ENCODE assay signal across 8 cellular contexts in genomic region chr17:74864866-74865395, GRCh38. TPM values are rescaled to one million over a fixed set of nuclear protein-coding genes. Genes with fewer than 3 reads are reported as not detected.
DNase-seq lines count a peak whose midpoint lies in the region; ATAC-seq and TF ChIP-seq lines count a peak whose summit lies in the region.

No MANE protein-coding gene starts in this region.

- H3K4me3 ChIP-seq in OCI-LY1 (ENCODE audit: low read depth, low read length, poor library complexity, severe bottlenecking) (no peak overlapping the region), epithelial cell of proximal tubule (ENCODE audit: low read depth, low read length) (no peak overlapping the region)
- H3K4me3 ChIP-seq in naive thymus-derived CD4-positive, alpha-beta T cell (ENCODE audit: low read length) = no peak overlapping the region

- no peak overlapping the region for H2AFZ ChIP-seq in OCI-LY1 (ENCODE audit: low read length)

- no peak overlapping the region for H3K9ac ChIP-seq in OCI-LY1 (ENCODE audit: low read length)

- H3K9me3 ChIP-seq in OCI-LY1 (ENCODE audit: low read length) = no peaks in the 10 kb centered on the region
- no peaks in the 10 kb centered on the region for H3K9me3 ChIP-seq in naive thymus-derived CD4-positive, alpha-beta T cell (ENCODE audit: control insufficient read depth in 2 of 3, low read length in 3 of 3)

- peak overlapping the region in 2 of 9 donors; percentile 16 to 47 for H3K27ac Mint-ChIP-seq in naive thymus-derived CD4-positive, alpha-beta T cell
- H3K27ac Mint-ChIP-seq in stimulated activated memory B cell treated with anti-CD40 and anti-IgM and Interleukin-4, amounts not matched to agents 10 μg/mL and 1 μg/mL and 100 μg/mL, for 72 hours = peak overlapping the region; percentile 2

- peaks cover 0 to 8% (median 4%) of the 10 kb centered on the region in 5 donors for H3K36me3 Mint-ChIP-seq in naive thymus-derived CD4-positive, alpha-beta T cell
- H3K36me3 Mint-ChIP-seq in stimulated activated memory B cell treated with anti-CD40 and anti-IgM and Interleukin-4, amounts not matched to agents 10 μg/mL and 1 μg/mL and 100 μg/mL, for 72 hours = no peaks in the 10 kb centered on the region

- peaks cover 0 to 23% (median 16%) of the 10 kb centered on the region in 7 donors for H3K4me1 Mint-ChIP-seq in naive thymus-derived CD4-positive, alpha-beta T cell
- peaks cover 35% of the 10 kb centered on the region for H3K4me1 Mint-ChIP-seq in stimulated activated memory B cell treated with anti-CD40 and anti-IgM and Interleukin-4, amounts not matched to agents 10 μg/mL and 1 μg/mL and 100 μg/mL, for 72 hours

- no peak overlapping the region for H3K4me2 ChIP-seq in OCI-LY1 (ENCODE audit: low read length)

- no peaks in the 10 kb centered on the region; the same call in 1 of the 2 replicates for H3K27me3 ChIP-seq in OCI-LY1 (ENCODE audit: insufficient read depth, low read length)
- peaks cover 4 to 7% of the 10 kb centered on the region in 2 donors for H3K27me3 ChIP-seq in naive thymus-derived CD4-positive, alpha-beta T cell (ENCODE audit: control insufficient read depth in 2 of 2, insufficient read depth in 2 of 2, low read length in 2 of 2)

- ATAC-seq in naive thymus-derived CD4-positive, alpha-beta T cell = peak; percentile 74
- ATAC-seq in stimulated activated memory B cell treated with anti-CD40 and anti-IgM and Interleukin-4, amounts not matched to agents 10 μg/mL and 1 μg/mL and 100 μg/mL, for 72 hours = peak; percentile 60
- no peak for ATAC-seq in GM19023 (IDR thresholded peaks at IDR 0.05; ENCODE audit: unreplicated experiment)

- no peaks in the 10 kb centered on the region for H3K9me2 ChIP-seq in OCI-LY1 (ENCODE audit: low read depth, low read length)

- CTCF ChIA-PET in naive thymus-derived CD4-positive, alpha-beta T cell (lab: Charles Lee) = interaction anchor here (0.5 to 7.3 kb wide), 12 partner anchors 9 to 1126 kb away, joined by 3 to 78 read pairs (median 5); partner anchors contain the start of genes FDXR and RAB37

- peak overlapping the region in 1 of 10 donors; percentile 35 for H3K4me3 Mint-ChIP-seq in naive thymus-derived CD4-positive, alpha-beta T cell
- H3K4me3 Mint-ChIP-seq in stimulated activated memory B cell treated with anti-CD40 and anti-IgM and Interleukin-4, amounts not matched to agents 10 μg/mL and 1 μg/mL and 100 μg/mL, for 72 hours = no peak overlapping the region

- no peaks in the 10 kb centered on the region for H3K9me3 Mint-ChIP-seq in naive thymus-derived CD4-positive, alpha-beta T cell
- no peaks in the 10 kb centered on the region for H3K9me3 Mint-ChIP-seq in stimulated activated memory B cell treated with anti-CD40 and anti-IgM and Interleukin-4, amounts not matched to agents 10 μg/mL and 1 μg/mL and 100 μg/mL, for 72 hours

- DNase-seq in AG20443 (ENCODE audit: low spot score) (peak; percentile 86), GM19238 (ENCODE audit: insufficient read length, low spot score) (peak; percentile 69), epithelial cell of proximal tubule (ENCODE audit: low read depth) (no peak)
- DNase-seq in activated CD8-positive, alpha-beta memory T cell treated with anti-CD3 and anti-CD28 coated beads, Interleukin-2, amount 50 U/mL, for 4 hours = peak; percentile 75
- peak; percentile 35 to 73 (median 59) for DNase-seq in naive thymus-derived CD4-positive, alpha-beta T cell

- H4K20me1 ChIP-seq in OCI-LY1 (ENCODE audit: insufficient read depth, low read length) = no peaks in the 10 kb centered on the region

- POLR2A ChIA-PET in naive thymus-derived CD4-positive, alpha-beta T cell (lab: Charles Lee) = interaction anchor here (1.3 kb wide), 1 partner anchor 74 kb away, joined by 5 read pairs; no protein-coding TSS in a partner anchor

- TF ChIP-seq CTCF in OCI-LY1 (IDR thresholded peaks at IDR 0.05; ENCODE audit: low read length) (peak; percentile 92), epithelial cell of proximal tubule (conservative IDR thresholded peaks at IDR 0.05; ENCODE audit: low read depth, low read length) (peak; percentile 94)

- H3K27ac ChIP-seq in OCI-LY1 (ENCODE audit: low read depth, low read length, poor library complexity, severe bottlenecking) = no peak overlapping the region
- H3K27ac ChIP-seq in naive thymus-derived CD4-positive, alpha-beta T cell (ENCODE audit: low read depth, low read length) = no peak overlapping the region

- H3K4me1 ChIP-seq in OCI-LY1 (ENCODE audit: insufficient read depth, low read length, severe bottlenecking) = peaks cover 6% of the 10 kb centered on the region
- H3K4me1 ChIP-seq in naive thymus-derived CD4-positive, alpha-beta T cell (ENCODE audit: control insufficient read depth in 2 of 2, insufficient read depth in 2 of 2, low read length in 2 of 2) = peaks cover 12 to 14% of the 10 kb centered on the region in 2 donors

- intact Hi-C loops in naive thymus-derived CD4-positive, alpha-beta T cell (cut with micrococcal nuclease) = loop anchor here (1.0 to 5.0 kb wide), 5 partner anchors 8 to 488 kb away; no protein-coding TSS in a partner anchor

- no peaks in the 10 kb centered on the region for H3K36me3 ChIP-seq in OCI-LY1 (ENCODE audit: insufficient read depth, low read length)
- no peaks in the 10 kb centered on the region for H3K36me3 ChIP-seq in naive thymus-derived CD4-positive, alpha-beta T cell (ENCODE audit: control insufficient read depth in 2 of 3, insufficient read depth in 3 of 3, low read length in 3 of 3)

- H3F3A ChIP-seq in OCI-LY1 (ENCODE audit: insufficient read depth, low read length) = no peaks in the 10 kb centered on the region

- H3K27me3 Mint-ChIP-seq in naive thymus-derived CD4-positive, alpha-beta T cell = peaks cover 3 to 24% (median 11%) of the 10 kb centered on the region in 5 donors
- peaks cover 38% of the 10 kb centered on the region for H3K27me3 Mint-ChIP-seq in stimulated activated memory B cell treated with anti-CD40 and anti-IgM and Interleukin-4, amounts not matched to agents 10 μg/mL and 1 μg/mL and 100 μg/mL, for 72 hours

- H3K79me2 ChIP-seq in OCI-LY1 (ENCODE audit: insufficient read depth, low read length) = no peaks in the 10 kb centered on the region

RNA-seq across cellular contexts. Expression of gene GRIN2C, which starts 5.2 kb away (rescaled TPM):
- total RNA-seq in epithelial cell of proximal tubule = not detected in 2 replicates
- under 1 TPM in 2 of 5 experiments, not detected in 3; 0.12 to 0.15 TPM for total RNA-seq in naive thymus-derived CD4-positive, alpha-beta T cell
- polyA plus RNA-seq in naive thymus-derived CD4-positive, alpha-beta T cell = not detected

RNA-seq across cellular contexts. Expression of gene FDXR, which starts 7.9 kb away (rescaled TPM):
- 21.9 and 31.5 TPM in 2 replicates for total RNA-seq in epithelial cell of proximal tubule
- 10 to 100 TPM in 3 of 5 experiments, 1 to 10 TPM in 2; 4.7 to 39.5 (median 11.7) TPM for total RNA-seq in naive thymus-derived CD4-positive, alpha-beta T cell
- 1 to 10 TPM; 5.4 to 6.4 TPM for polyA plus RNA-seq in naive thymus-derived CD4-positive, alpha-beta T cell

RNA-seq across cellular contexts. Expression of gene FADS6, which starts 28.5 kb away (rescaled TPM):
- total RNA-seq in epithelial cell of proximal tubule = not detected in 2 replicates
- total RNA-seq in naive thymus-derived CD4-positive, alpha-beta T cell = not detected
- under 1 TPM in 1 of 2 donors, not detected in 1; 0.14 TPM for polyA plus RNA-seq in naive thymus-derived CD4-positive, alpha-beta T cell

RNA-seq across cellular contexts. Expression of gene USH1G, which starts 58.1 kb away (rescaled TPM):
- total RNA-seq in epithelial cell of proximal tubule = not detected in 2 replicates
- not detected for total RNA-seq in naive thymus-derived CD4-positive, alpha-beta T cell
- polyA plus RNA-seq in naive thymus-derived CD4-positive, alpha-beta T cell = not detected

RNA-seq across cellular contexts. Expression of gene OTOP2, which starts 59.1 kb away (rescaled TPM):
- total RNA-seq in epithelial cell of proximal tubule = not detected in 2 replicates
- total RNA-seq in naive thymus-derived CD4-positive, alpha-beta T cell = not detected
- not detected for polyA plus RNA-seq in naive thymus-derived CD4-positive, alpha-beta T cell
